20 cellular contexts compared by ENCODE assay signal in the genomic region with DNA sequence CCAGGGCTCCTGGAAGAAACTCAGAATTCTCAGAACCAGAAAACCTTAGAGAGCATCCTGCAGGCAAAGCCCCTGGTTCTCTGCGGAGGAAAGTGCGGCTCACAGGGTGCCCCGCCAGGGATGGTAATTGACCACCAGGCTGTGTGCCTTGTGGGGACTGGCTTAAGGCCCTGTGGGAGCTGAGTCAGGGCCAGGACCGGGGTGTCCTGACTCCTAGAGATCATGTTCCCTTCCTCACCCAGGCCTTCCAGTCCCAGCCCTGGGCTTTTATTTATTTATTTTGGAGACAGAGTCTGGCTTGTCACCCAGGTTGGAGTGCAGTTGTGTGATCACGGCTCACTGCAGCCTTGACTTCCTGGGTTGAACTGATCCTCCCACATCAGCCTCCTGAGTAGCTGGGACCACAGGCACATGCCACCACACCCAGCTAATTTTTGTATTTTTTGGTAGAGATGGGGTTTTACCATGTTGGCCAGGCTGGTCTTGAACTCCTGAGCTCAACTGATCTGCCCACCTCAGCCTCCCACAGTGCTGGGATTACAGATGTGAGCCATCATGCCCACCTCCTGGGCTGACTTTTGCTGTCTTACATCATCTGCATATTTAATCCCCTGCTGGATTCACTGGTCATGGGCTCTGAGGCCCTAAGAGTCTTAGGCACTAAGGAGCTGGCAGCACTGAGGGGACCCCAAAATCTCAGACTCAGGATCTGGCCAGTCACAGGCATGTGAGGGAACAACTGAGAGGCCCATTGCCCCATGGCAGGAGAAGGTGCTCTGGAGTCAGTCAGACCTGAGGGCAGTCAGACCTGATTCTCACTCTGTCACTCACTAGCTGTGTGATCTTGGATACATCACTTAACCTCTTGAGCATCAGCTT. TPM values are rescaled to one million over a fixed set of nuclear protein-coding genes. Genes with fewer than 3 reads are reported as not detected.
DNase-seq lines count a peak whose midpoint lies in the region; ATAC-seq and TF ChIP-seq lines count a peak whose summit lies in the region.
"Had no signal": no experiment of that assay in that cellular context is flagged by ENCODE, and none has a peak within 500 bp of the region (broad histone marks: within the 10 kb centered on the region; RNA-seq: fewer than 3 reads in every experiment).

No MANE protein-coding gene starts in this region.

- DNase-seq in D341Med (ENCODE audit: low spot score) (peak; percentile 15), HT1080 (ENCODE audit: low read depth) (peak; percentile 37), mesendoderm (no peak), Kasumi-1 (lab: John Stamatoyannopoulos, UW) (no peak), NCI-H146 (lab: John Stamatoyannopoulos, UW) (no peak), SK-N-DZ (ENCODE audit: low spot score) (no peak)
- no peak for DNase-seq in activated CD8-positive, alpha-beta T cell treated with anti-CD3 and anti-CD28 coated beads for 36 hours
- DNase-seq: ACHN, C1 segment of cervical spinal cord, NCI-H1092 treated with DMSO at 0.1 percent for 48 hours, NCI-H2081 treated with DMSO at 0.1 percent for 48 hours, NCI-H524 treated with DMSO at 0.1 percent for 48 hours, T-helper 17 cell had no signal

- H3K23ac ChIP-seq in mesendoderm (ENCODE audit: low read length), result peak overlapping the region; percentile 45

- no peak overlapping the region for H3K4ac ChIP-seq in mesendoderm (ENCODE audit: low read depth, low read length)

- H3K9me3 Mint-ChIP-seq in activated CD8-positive, alpha-beta T cell treated with anti-CD3 and anti-CD28 coated beads for 36 hours, result no peaks in the 10 kb centered on the region
- H3K9me3 Mint-ChIP-seq: GM23338 had no signal

- no peak for TF ChIP-seq CTCF in activated CD8-positive, alpha-beta T cell treated with anti-CD3 and anti-CD28 coated beads for 36 hours (IDR thresholded peaks at IDR 0.05)

- H2BK120ac ChIP-seq in mesendoderm (ENCODE audit: low read depth, low read length), result no peak overlapping the region

- CTCF ChIA-PET in activated CD8-positive, alpha-beta T cell treated with anti-CD3 and anti-CD28 coated beads for 36 hours (lab: Charles Lee), result interaction anchor here (0.8 to 7.0 kb wide), 11 partner anchors 11 to 215 kb away, joined by 3 to 277 read pairs (median 9); no protein-coding TSS in a partner anchor

- H4K5ac ChIP-seq in mesendoderm (ENCODE audit: low read length), result no peak overlapping the region

- H3K27ac Mint-ChIP-seq in activated CD8-positive, alpha-beta T cell treated with anti-CD3 and anti-CD28 coated beads for 36 hours, result peak overlapping the region; percentile 11
- H3K27ac Mint-ChIP-seq: GM23338, T-helper 17 cell had no signal

- no peak overlapping the region for H3K18ac ChIP-seq in mesendoderm (ENCODE audit: low read length)

- no peak overlapping the region for H3K4me2 ChIP-seq in mesendoderm (ENCODE audit: low read length)
- H3K4me2 ChIP-seq: GM23338, KMS-11, PC-9 had no signal

- H3K9ac ChIP-seq in mesendoderm (ENCODE audit: low read length), result no peak overlapping the region
- H3K9ac ChIP-seq: KMS-11 had no signal

- H3K27ac ChIP-seq in mesendoderm (ENCODE audit: low read depth, low read length), result no peak overlapping the region
- H3K27ac ChIP-seq: KMS-11, PC-9, SJCRH30 had no signal

- no peaks in the 10 kb centered on the region for H3K79me2 ChIP-seq in mesendoderm (ENCODE audit: control insufficient read depth, insufficient read depth, low read length)

- H3K79me1 ChIP-seq in mesendoderm (ENCODE audit: low read length), result no peaks in the 10 kb centered on the region

- H2AK5ac ChIP-seq in mesendoderm (ENCODE audit: low read length), result no peak overlapping the region

- no peak overlapping the region for H2BK15ac ChIP-seq in mesendoderm (replicated peaks; ENCODE audit: low read depth)

- peaks cover 28% of the 10 kb centered on the region for H3K4me1 Mint-ChIP-seq in activated CD8-positive, alpha-beta T cell treated with anti-CD3 and anti-CD28 coated beads for 36 hours (ENCODE audit: low read depth)

- POLR2A ChIA-PET in activated CD8-positive, alpha-beta T cell treated with anti-CD3 and anti-CD28 coated beads for 36 hours (lab: Charles Lee), result interaction anchor here (0.8 to 1.1 kb wide), 2 partner anchors 197 to 200 kb away, joined by 3 to 5 read pairs; no protein-coding TSS in a partner anchor

- H3K27me3 ChIP-seq in mesendoderm (ENCODE audit: insufficient read depth, low read length, poor library complexity), result no peaks in the 10 kb centered on the region
- H3K27me3 ChIP-seq: SJCRH30 had no signal

- H3K4me1 ChIP-seq in mesendoderm (ENCODE audit: control insufficient read depth, low read depth, low read length), result peaks cover 2% of the 10 kb centered on the region
- H3K4me1 ChIP-seq: SJCRH30 had no signal

- no peak for ATAC-seq in activated CD8-positive, alpha-beta T cell treated with anti-CD3 and anti-CD28 coated beads for 36 hours
- ATAC-seq in HG02981 (IDR thresholded peaks at IDR 0.05; ENCODE audit: unreplicated experiment), result no peak
- ATAC-seq: GM23338, HCT116, HepG2, T-helper 17 cell had no signal

- peaks cover 19% of the 10 kb centered on the region for H3K27me3 Mint-ChIP-seq in activated CD8-positive, alpha-beta T cell treated with anti-CD3 and anti-CD28 coated beads for 36 hours

- no peaks in the 10 kb centered on the region for H3K36me3 Mint-ChIP-seq in activated CD8-positive, alpha-beta T cell treated with anti-CD3 and anti-CD28 coated beads for 36 hours (ENCODE audit: low read depth)

- H2BK5ac ChIP-seq in mesendoderm (ENCODE audit: low read length), result no peak overlapping the region

- H3K36me3 ChIP-seq in mesendoderm (ENCODE audit: control insufficient read depth, insufficient read depth, low read length), result no peaks in the 10 kb centered on the region
- H3K36me3 ChIP-seq: SJCRH30 had no signal

- intact Hi-C loops in activated CD8-positive, alpha-beta T cell treated with anti-CD3 and anti-CD28 coated beads for 36 hours (cut with micrococcal nuclease), result loop anchor here (5.0 kb wide), 1 partner anchor 61 kb away; no protein-coding TSS in a partner anchor

- no peak overlapping the region for H3K4me3 Mint-ChIP-seq in activated CD8-positive, alpha-beta T cell treated with anti-CD3 and anti-CD28 coated beads for 36 hours
- H3K4me3 Mint-ChIP-seq: GM23338, T-helper 17 cell had no signal

- H3K56ac ChIP-seq in mesendoderm (ENCODE audit: low read length), result no peak overlapping the region

- no peak overlapping the region for H4K8ac ChIP-seq in mesendoderm (ENCODE audit: low read depth, low read length)

- no peak overlapping the region for H3K4me3 ChIP-seq in mesendoderm (ENCODE audit: low read length)
- H3K4me3 ChIP-seq: GM23338, PC-9, SJCRH30 had no signal

- WGBS in mesendoderm (ENCODE audit: extremely low coverage, insufficient coverage, low lambda C conversion rate), result no CpG with 5 or more reads among the region's 5 CpGs

RNA-seq across cellular contexts. Expression of a gene that starts 20.4 kb away (rescaled TPM):
- total RNA-seq in HT1080 (2014; rRNA removed; shearing (Covaris generic)), result 0.13 and 0.77 TPM in 2 replicates
- 0.31 and 0.51 TPM in 2 replicates for polyA plus RNA-seq in HT1080 (2015; cell fraction: cytosol; rRNA removed)
- 0.49 and 1.3 TPM in 2 replicates for polyA plus RNA-seq in HT1080 (2015; cell fraction: nucleus; rRNA removed)
- 1 to 10 TPM; 8.5 to 9.0 TPM for total RNA-seq in activated CD8-positive, alpha-beta T cell treated with anti-CD3 and anti-CD28 coated beads for 36 hours
- polyA plus RNA-seq in mesendoderm (2013, experiment 1 of 2), result 0.95 TPM
- 1.3 TPM for polyA plus RNA-seq in mesendoderm (2013, experiment 2 of 2)
- polyA plus RNA-seq in SK-N-DZ (2014; cell fraction: cytosol; rRNA removed), result not detected in 2 replicates
- polyA plus RNA-seq in SK-N-DZ (2014; cell fraction: nucleus; rRNA removed), result not detected in 2 replicates

Comparison
In these comparisons a context has a peak if more than half of its experiments do, and no peak if none do; other contexts are left out.
1. DNase-seq: peak in D341Med (single experiment) and HT1080 (single experiment); none in activated CD8-positive, alpha-beta T cell treated with anti-CD3 and anti-CD28 coated beads for 36 hours (single experiment), mesendoderm (single experiment), Kasumi-1 (0 of 2), NCI-H146 (single experiment) and SK-N-DZ (single experiment).